Comparison of ENCODE assay signal across 1 cellular context in the genomic region with DNA sequence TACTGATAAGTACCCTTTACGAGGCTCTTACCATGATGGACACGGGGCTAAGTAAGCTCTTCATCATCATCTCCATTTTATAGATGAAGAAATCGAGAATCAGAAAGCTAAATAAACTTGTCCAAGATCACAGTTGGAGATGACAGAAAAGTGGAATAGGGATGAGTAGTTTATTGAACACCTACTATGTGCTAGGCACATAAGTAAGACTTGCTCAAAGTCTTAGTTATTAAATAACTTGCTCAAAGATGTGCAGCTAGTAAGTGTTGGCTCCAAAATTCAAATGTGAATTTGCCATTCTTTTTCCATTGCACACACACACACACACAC.
TF ChIP-seq lines count a peak whose summit lies in the region.

No MANE protein-coding gene starts in this region.

TF ChIP-seq in HepG2, 621 proteins besides CTCF, POLR2A, EP300 and RAD21:
- no peak for TF ChIP-seq CENPX (CRISPR knock-in tag; IDR thresholded peaks at IDR 0.05)
- TF ChIP-seq, protein P1, sequence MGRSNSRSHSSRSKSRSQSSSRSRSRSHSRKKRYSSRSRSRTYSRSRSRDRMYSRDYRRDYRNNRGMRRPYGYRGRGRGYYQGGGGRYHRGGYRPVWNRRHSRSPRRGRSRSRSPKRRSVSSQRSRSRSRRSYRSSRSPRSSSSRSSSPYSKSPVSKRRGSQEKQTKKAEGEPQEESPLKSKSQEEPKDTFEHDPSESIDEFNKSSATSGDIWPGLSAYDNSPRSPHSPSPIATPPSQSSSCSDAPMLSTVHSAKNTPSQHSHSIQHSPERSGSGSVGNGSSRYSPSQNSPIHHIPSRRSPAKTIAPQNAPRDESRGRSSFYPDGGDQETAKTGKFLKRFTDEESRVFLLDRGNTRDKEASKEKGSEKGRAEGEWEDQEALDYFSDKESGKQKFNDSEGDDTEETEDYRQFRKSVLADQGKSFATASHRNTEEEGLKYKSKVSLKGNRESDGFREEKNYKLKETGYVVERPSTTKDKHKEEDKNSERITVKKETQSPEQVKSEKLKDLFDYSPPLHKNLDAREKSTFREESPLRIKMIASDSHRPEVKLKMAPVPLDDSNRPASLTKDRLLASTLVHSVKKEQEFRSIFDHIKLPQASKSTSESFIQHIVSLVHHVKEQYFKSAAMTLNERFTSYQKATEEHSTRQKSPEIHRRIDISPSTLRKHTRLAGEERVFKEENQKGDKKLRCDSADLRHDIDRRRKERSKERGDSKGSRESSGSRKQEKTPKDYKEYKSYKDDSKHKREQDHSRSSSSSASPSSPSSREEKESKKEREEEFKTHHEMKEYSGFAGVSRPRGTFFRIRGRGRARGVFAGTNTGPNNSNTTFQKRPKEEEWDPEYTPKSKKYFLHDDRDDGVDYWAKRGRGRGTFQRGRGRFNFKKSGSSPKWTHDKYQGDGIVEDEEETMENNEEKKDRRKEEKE (IDR thresholded peaks at IDR 0.05), result no peak
- TF ChIP-seq ISL2 (CRISPR knock-in tag; IDR thresholded peaks at IDR 0.05), result no peak
- no peak for TF ChIP-seq ZNF253 (CRISPR knock-in tag; IDR thresholded peaks at IDR 0.05; ENCODE audit: borderline replicate concordance)
- TF ChIP-seq NAIF1 (CRISPR knock-in tag; IDR thresholded peaks at IDR 0.05; ENCODE audit: borderline replicate concordance), result no peak
- no peak for TF ChIP-seq ZNF296 (CRISPR knock-in tag; conservative IDR thresholded peaks at IDR 0.05)
- TF ChIP-seq, protein P2, sequence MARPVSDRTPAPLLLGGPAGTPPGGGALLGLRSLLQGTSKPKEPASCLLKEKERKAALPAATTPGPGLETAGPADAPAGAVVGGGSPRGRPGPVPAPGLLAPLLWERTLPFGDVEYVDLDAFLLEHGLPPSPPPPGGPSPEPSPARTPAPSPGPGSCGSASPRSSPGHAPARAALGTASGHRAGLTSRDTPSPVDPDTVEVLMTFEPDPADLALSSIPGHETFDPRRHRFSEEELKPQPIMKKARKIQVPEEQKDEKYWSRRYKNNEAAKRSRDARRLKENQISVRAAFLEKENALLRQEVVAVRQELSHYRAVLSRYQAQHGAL (CRISPR knock-in tag; IDR thresholded peaks at IDR 0.05; ENCODE audit: not compliant biosample characterization), result no peak
- no peak for TF ChIP-seq ATAD3A (CRISPR knock-in tag; IDR thresholded peaks at IDR 0.05)
- TF ChIP-seq ZNF251 (CRISPR knock-in tag; IDR thresholded peaks at IDR 0.05), result no peak
- TF ChIP-seq ZNF652 (CRISPR knock-in tag; IDR thresholded peaks at IDR 0.05; ENCODE audit: borderline replicate concordance, low read depth), result no peak
- TF ChIP-seq MEIS2 (CRISPR knock-in tag; IDR thresholded peaks at IDR 0.05), result no peak
- TF ChIP-seq, protein P3, sequence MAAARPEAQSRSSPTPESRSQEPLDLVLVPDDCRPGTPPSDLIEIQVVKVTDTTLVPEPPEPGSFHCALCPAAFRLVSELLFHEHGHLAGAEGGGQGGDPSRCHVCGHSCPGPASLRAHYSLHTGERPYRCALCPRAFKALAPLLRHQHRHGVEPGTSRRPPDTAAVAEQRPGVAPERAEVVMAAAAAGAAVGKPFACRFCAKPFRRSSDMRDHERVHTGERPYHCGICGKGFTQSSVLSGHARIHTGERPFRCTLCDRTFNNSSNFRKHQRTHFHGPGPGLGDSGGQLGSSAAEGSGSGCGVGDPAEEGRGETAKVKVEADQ (CRISPR knock-in tag; IDR thresholded peaks at IDR 0.05; ENCODE audit: borderline replicate concordance), result no peak
- TF ChIP-seq, protein P4, sequence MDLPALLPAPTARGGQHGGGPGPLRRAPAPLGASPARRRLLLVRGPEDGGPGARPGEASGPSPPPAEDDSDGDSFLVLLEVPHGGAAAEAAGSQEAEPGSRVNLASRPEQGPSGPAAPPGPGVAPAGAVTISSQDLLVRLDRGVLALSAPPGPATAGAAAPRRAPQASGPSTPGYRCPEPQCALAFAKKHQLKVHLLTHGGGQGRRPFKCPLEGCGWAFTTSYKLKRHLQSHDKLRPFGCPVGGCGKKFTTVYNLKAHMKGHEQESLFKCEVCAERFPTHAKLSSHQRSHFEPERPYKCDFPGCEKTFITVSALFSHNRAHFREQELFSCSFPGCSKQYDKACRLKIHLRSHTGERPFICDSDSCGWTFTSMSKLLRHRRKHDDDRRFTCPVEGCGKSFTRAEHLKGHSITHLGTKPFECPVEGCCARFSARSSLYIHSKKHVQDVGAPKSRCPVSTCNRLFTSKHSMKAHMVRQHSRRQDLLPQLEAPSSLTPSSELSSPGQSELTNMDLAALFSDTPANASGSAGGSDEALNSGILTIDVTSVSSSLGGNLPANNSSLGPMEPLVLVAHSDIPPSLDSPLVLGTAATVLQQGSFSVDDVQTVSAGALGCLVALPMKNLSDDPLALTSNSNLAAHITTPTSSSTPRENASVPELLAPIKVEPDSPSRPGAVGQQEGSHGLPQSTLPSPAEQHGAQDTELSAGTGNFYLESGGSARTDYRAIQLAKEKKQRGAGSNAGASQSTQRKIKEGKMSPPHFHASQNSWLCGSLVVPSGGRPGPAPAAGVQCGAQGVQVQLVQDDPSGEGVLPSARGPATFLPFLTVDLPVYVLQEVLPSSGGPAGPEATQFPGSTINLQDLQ (CRISPR knock-in tag; IDR thresholded peaks at IDR 0.05), result no peak
